14 cellular contexts compared by ENCODE assay signal in the genomic region with DNA sequence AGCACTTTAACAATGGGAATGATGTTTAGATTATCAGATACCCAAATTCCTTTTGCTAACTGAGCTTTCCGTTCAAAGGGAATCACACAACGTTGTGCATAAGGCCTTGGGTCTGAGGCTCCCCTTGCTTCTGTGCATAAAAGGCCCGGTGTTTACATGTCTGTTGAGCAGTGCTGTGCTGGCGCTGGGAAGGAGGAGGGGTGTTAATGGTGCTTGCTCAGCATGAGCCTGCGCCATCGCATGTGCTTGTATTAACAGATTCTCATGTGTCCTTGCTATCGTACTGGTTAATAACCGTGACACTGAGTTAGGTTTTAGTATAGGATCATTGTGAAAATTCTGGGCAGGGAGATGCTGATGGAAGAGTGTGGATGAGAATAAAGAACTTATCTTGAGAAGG.
DNase-seq lines count a peak whose midpoint lies in the region; ATAC-seq and TF ChIP-seq lines count a peak whose summit lies in the region.
"Had no signal": no experiment of that assay in that cellular context is flagged by ENCODE, and none has a peak within 500 bp of the region (broad histone marks: within the 10 kb centered on the region; RNA-seq: fewer than 3 reads in every experiment).

No MANE protein-coding gene starts in this region.

- peak overlapping the region; percentile 32 for H3K27ac Mint-ChIP-seq in neural crest cell (ENCODE audit: unreplicated experiment)

- intact Hi-C loops in dorsolateral prefrontal cortex (cut with DNase I) = no loop called here

- DNase-seq in DMS153 treated with DMSO at 0.1 percent for 48 hours (lab: John Stamatoyannopoulos, UW; ENCODE audit: unreplicated experiment) (peak; percentile 64), NCI-H187 (lab: John Stamatoyannopoulos, UW) (peak; percentile 41 to 42), dorsolateral prefrontal cortex (peak in 1 of 10 donors; percentile 56), neural crest cell (ENCODE audit: low read depth, low spot score) (no peak), SW 1271 (lab: John Stamatoyannopoulos, UW) (no peak), A172 (ENCODE audit: low spot score) (no peak)
- DNase-seq: activated T-cell treated with anti-CD3 and anti-CD28 coated beads, Interleukin-2, amount 50 U/mL, for 1 hour; islet precursor cell; small intestine had no signal

- H3K36me3 Mint-ChIP-seq in neural crest cell (ENCODE audit: low read depth) = peaks cover 40% of the 10 kb centered on the region
- H3K36me3 Mint-ChIP-seq: WTC11 had no signal

- ATAC-seq in GM18511 (IDR thresholded peaks at IDR 0.05; ENCODE audit: unreplicated experiment) (no peak), HG02938 (IDR thresholded peaks at IDR 0.05; ENCODE audit: unreplicated experiment) (no peak)

- H3K4me3 ChIP-seq in dorsolateral prefrontal cortex = no peak overlapping the region
- H3K4me3 ChIP-seq: ascending aorta, thoracic aorta had no signal

- no peaks in the 10 kb centered on the region for H3K27me3 ChIP-seq in dorsolateral prefrontal cortex
- H3K27me3 ChIP-seq: ascending aorta had no signal

- H3K27ac ChIP-seq in dorsolateral prefrontal cortex = peak overlapping the region in 53 of 59 donors; percentile 3 to 82 (median 53)

- H3K4me3 Mint-ChIP-seq in neural crest cell = no peak overlapping the region
- H3K4me3 Mint-ChIP-seq: WTC11 had no signal

- no peaks in the 10 kb centered on the region for H3K27me3 Mint-ChIP-seq in neural crest cell (ENCODE audit: low read depth)

- H3K9me3 Mint-ChIP-seq in neural crest cell = no peaks in the 10 kb centered on the region
- H3K9me3 Mint-ChIP-seq: WTC11 had no signal

- TF ChIP-seq CTCF in dorsolateral prefrontal cortex (IDR thresholded peaks at IDR 0.05 in 54 of 56, conservative IDR thresholded peaks at IDR 0.05 in 2 of 56; ENCODE audit: low read depth in 1 of 56, partially characterized antibody in 56 of 56) (no peak), neural crest cell (conservative IDR thresholded peaks at IDR 0.05) (no peak)

- peaks cover 60% of the 10 kb centered on the region for H3K4me1 Mint-ChIP-seq in neural crest cell

Comparison
In these comparisons a context has a peak if more than half of its experiments do, and no peak if none do; other contexts are left out.
1. DNase-seq: peak in DMS153 treated with DMSO at 0.1 percent for 48 hours (single experiment) and NCI-H187 (2 of 2); none in neural crest cell (single experiment), SW 1271 (0 of 2) and A172 (single experiment).